2 cellular contexts compared by ENCODE assay signal in genomic region chr1:85330206-85330605, GRCh38.
TF ChIP-seq lines count a peak whose summit lies in the region.

No MANE protein-coding gene starts in this region.

TF ChIP-seq in IMR-90, 13 proteins besides CTCF, POLR2A, EP300 and RAD21:
- TF ChIP-seq BHLHE40 (IDR thresholded peaks at IDR 0.05; ENCODE audit: low read depth, low read length), result no peak
- no peak for TF ChIP-seq MAZ (IDR thresholded peaks at IDR 0.05; ENCODE audit: borderline replicate concordance, low read depth, low read length)
- no peak for TF ChIP-seq USF2 (IDR thresholded peaks at IDR 0.05; ENCODE audit: low read depth, low read length)
- TF ChIP-seq SMC3 (IDR thresholded peaks at IDR 0.05; ENCODE audit: low read depth, low read length), result no peak
- TF ChIP-seq RCOR1 (IDR thresholded peaks at IDR 0.05; ENCODE audit: insufficient replicate concordance, low read length), result no peak
- no peak for TF ChIP-seq MXI1 (IDR thresholded peaks at IDR 0.05; ENCODE audit: borderline replicate concordance, low read depth, low read length)
- no peak for TF ChIP-seq RFX5 (IDR thresholded peaks at IDR 0.05; ENCODE audit: low read depth, low read length)
- TF ChIP-seq CEBPB (IDR thresholded peaks at IDR 0.05; ENCODE audit: low read depth, low read length), result no peak
- TF ChIP-seq ELK1 (IDR thresholded peaks at IDR 0.05; ENCODE audit: borderline replicate concordance, low read depth, low read length), result no peak
- no peak for TF ChIP-seq CHD1 (IDR thresholded peaks at IDR 0.05; ENCODE audit: low read depth, low read length)
- no peak for TF ChIP-seq NFE2L2 (IDR thresholded peaks at IDR 0.05; ENCODE audit: low read depth, low read length)
- no peak for TF ChIP-seq FOS (IDR thresholded peaks at IDR 0.05; ENCODE audit: low read depth, low read length)
- TF ChIP-seq MAFK (IDR thresholded peaks at IDR 0.05; ENCODE audit: low read depth, low read length), result no peak

TF ChIP-seq in H1, 55 proteins besides CTCF, POLR2A, EP300 and RAD21:
- TF ChIP-seq SP2 (IDR thresholded peaks at IDR 0.05; ENCODE audit: low read length) (no peak), EGR1 (IDR thresholded peaks at IDR 0.05; ENCODE audit: borderline replicate concordance, low read depth, low read length) (no peak), NRF1 (IDR thresholded peaks at IDR 0.05; ENCODE audit: low read depth, low read length) (no peak), E2F6 (IDR thresholded peaks at IDR 0.05) (no peak), TBP (IDR thresholded peaks at IDR 0.05; ENCODE audit: low read depth, low read length) (no peak), ATF3 (IDR thresholded peaks at IDR 0.05; ENCODE audit: insufficient read depth, low read depth, low read length) (no peak), ATF2 (IDR thresholded peaks at IDR 0.05; ENCODE audit: low read length) (no peak), SP4 (IDR thresholded peaks at IDR 0.05; ENCODE audit: low read length) (no peak), TAF1 (IDR thresholded peaks at IDR 0.05; ENCODE audit: low read depth, low read length) (no peak), CHD7 (IDR thresholded peaks at IDR 0.05; ENCODE audit: insufficient replicate concordance, low read length) (no peak), MAX (IDR thresholded peaks at IDR 0.05) (no peak), KDM5A (IDR thresholded peaks at IDR 0.05; ENCODE audit: low read length) (no peak), CBX5 (IDR thresholded peaks at IDR 0.05; ENCODE audit: low read depth, low read length) (no peak), CEBPB (IDR thresholded peaks at IDR 0.05; ENCODE audit: low read depth, low read length) (no peak)
TF ChIP-seq in H1: peak in this region for 0.
